8 cellular contexts compared by ENCODE assay signal in genomic region chr2:97748397-97748796, GRCh38. TPM values are rescaled to one million over a fixed set of nuclear protein-coding genes. Genes with fewer than 3 reads are reported as not detected.
DNase-seq lines count a peak whose midpoint lies in the region; ATAC-seq and TF ChIP-seq lines count a peak whose summit lies in the region.

No MANE protein-coding gene starts in this region.

- H3K4me1 ChIP-seq in smooth muscle cell (ENCODE audit: low read depth): peaks cover 26% of the 10 kb centered on the region

- H4K20me1 ChIP-seq in smooth muscle cell (ENCODE audit: low read depth): no peaks in the 10 kb centered on the region

- H2AFZ ChIP-seq in smooth muscle cell (ENCODE audit: low read depth): no peak overlapping the region

- no peaks in the 10 kb centered on the region for H3K9me3 Mint-ChIP-seq in endothelial cell (ENCODE audit: unreplicated experiment)

- WGBS in smooth muscle cell (ENCODE audit: low lambda C conversion rate): 50% methylated on average over 10 of the region's 10 CpGs

- no peaks in the 10 kb centered on the region for H3K27me3 Mint-ChIP-seq in endothelial cell (ENCODE audit: unreplicated experiment)

- DNase-seq in GM10266 (ENCODE audit: extremely low spot score): no peak
- peak; percentile 89 for DNase-seq in MV-4-11 (lab: John Stamatoyannopoulos, UW)
- DNase-seq in activated CD4-positive, alpha-beta T cell treated with anti-CD3 and anti-CD28 coated beads for 48 hours: peak; percentile 76
- DNase-seq in endothelial cell (ENCODE audit: low spot score): peak; percentile 78
- no peak for DNase-seq in smooth muscle cell (lab: John Stamatoyannopoulos, UW; ENCODE audit: unreplicated experiment)

- H3K9ac ChIP-seq in smooth muscle cell (ENCODE audit: low read depth): no peak overlapping the region

- peak overlapping the region; percentile 76 for H3K27ac ChIP-seq in smooth muscle cell (ENCODE audit: low read depth)

- no peak overlapping the region for H3K4me3 Mint-ChIP-seq in endothelial cell (ENCODE audit: unreplicated experiment)

- peaks cover 9% of the 10 kb centered on the region for H3K4me1 Mint-ChIP-seq in endothelial cell (ENCODE audit: unreplicated experiment)

- H3K36me3 ChIP-seq in smooth muscle cell (ENCODE audit: low read depth): no peaks in the 10 kb centered on the region

- H3K27me3 ChIP-seq in smooth muscle cell (ENCODE audit: low read depth): no peaks in the 10 kb centered on the region

- no peaks in the 10 kb centered on the region for H3F3A ChIP-seq in smooth muscle cell (ENCODE audit: low read depth)

- peak; percentile 49 for TF ChIP-seq CTCF in GM10266 (IDR thresholded peaks at IDR 0.05; ENCODE audit: control insufficient read depth, insufficient read depth, low read depth, missing control alignments)
- TF ChIP-seq CTCF in endothelial cell (IDR thresholded peaks at IDR 0.05; ENCODE audit: unreplicated experiment): peak; percentile 15
- peak; percentile 36 for TF ChIP-seq CTCF in smooth muscle cell (IDR thresholded peaks at IDR 0.05; ENCODE audit: borderline replicate concordance, insufficient read depth, poor library complexity, severe bottlenecking)

- H3K4me2 ChIP-seq in smooth muscle cell: peak overlapping the region; percentile 54

- H3K9me3 ChIP-seq in smooth muscle cell (replicated peaks; ENCODE audit: low read depth): no peaks in the 10 kb centered on the region

- no peak overlapping the region for H3K4me3 ChIP-seq in smooth muscle cell

- ATAC-seq in HG03139 (IDR thresholded peaks at IDR 0.05; ENCODE audit: unreplicated experiment) (no peak), HG02870 (IDR thresholded peaks at IDR 0.05; ENCODE audit: unreplicated experiment) (no peak), HG02981 (IDR thresholded peaks at IDR 0.05; ENCODE audit: unreplicated experiment) (no peak)

- H3K36me3 Mint-ChIP-seq in endothelial cell (ENCODE audit: low read depth, unreplicated experiment): peaks cover 9% of the 10 kb centered on the region

- H3K79me2 ChIP-seq in smooth muscle cell (ENCODE audit: low read depth): no peaks in the 10 kb centered on the region

- no peak overlapping the region for H3K27ac Mint-ChIP-seq in endothelial cell (ENCODE audit: unreplicated experiment)

RNA-seq across cellular contexts. Expression of gene ZAP70, which starts 35.0 kb away (rescaled TPM):
- total RNA-seq in endothelial cell (ENCODE audit: unreplicated experiment): 93.4 TPM
- 0.40 TPM in 1 of 2 replicates, not detected in the other for total RNA-seq in smooth muscle cell
- 0.24 and 0.31 TPM in 2 replicates for polyA plus RNA-seq in smooth muscle cell

Comparison
In these comparisons a context has a peak if more than half of its experiments do, and no peak if none do; other contexts are left out.
1. DNase-seq: peak in MV-4-11 (single experiment), activated CD4-positive, alpha-beta T cell treated with anti-CD3 and anti-CD28 coated beads for 48 hours (single experiment) and endothelial cell (single experiment); none in GM10266 (single experiment) and smooth muscle cell (single experiment).
2. RNA of gene ZAP70, which starts 35.0 kb away (total RNA-seq): 93.4 TPM in endothelial cell (single experiment); 0.40 TPM in smooth muscle cell; every median in the first group is over 10 times any median in the second.
3. Peak in every context shown above with its lines, with median percentiles within 50 percentile points of each other: CTCF ChIP-seq.